Comparison of ENCODE assay signal across 1 cellular context in the genomic region with DNA sequence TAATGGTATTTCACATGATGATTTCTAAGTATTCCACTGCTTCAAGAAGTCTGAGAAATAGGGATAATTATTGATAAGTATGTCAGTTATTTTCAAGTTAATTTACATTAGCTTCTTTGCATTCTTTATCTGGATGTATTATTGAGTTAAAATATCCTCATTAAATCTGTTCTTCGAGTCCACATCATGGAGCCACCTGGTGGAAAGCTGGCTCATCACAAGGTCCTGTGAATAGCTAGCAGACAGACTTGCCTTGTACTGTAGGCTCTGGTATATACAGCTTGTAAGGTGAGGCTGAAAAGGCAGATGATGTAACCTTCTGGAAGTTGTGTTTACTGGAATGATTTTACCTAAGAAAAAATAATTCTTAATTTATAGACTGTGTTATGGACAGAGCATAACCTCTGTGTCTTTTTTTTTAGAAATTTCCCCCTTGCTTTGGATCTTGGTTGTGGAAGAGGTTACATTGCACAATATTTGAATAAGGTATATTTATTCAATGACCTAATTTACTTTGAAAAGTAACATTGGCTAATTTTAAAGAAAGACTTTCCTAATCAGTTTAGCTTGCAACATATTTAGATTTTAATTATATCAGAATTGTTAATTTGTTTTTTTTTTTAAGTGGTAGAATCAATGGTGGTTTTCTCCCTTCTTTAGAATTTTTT.
A peak's percentile ranks its signal among the peaks of the same experiment; 100 is the strongest.
TF ChIP-seq lines count a peak whose summit lies in the region.

No MANE protein-coding gene starts in this region.

TF ChIP-seq in HepG2, 621 proteins besides CTCF, POLR2A, EP300 and RAD21 (continued from another document and continues in another):
- TF ChIP-seq, protein P1, sequence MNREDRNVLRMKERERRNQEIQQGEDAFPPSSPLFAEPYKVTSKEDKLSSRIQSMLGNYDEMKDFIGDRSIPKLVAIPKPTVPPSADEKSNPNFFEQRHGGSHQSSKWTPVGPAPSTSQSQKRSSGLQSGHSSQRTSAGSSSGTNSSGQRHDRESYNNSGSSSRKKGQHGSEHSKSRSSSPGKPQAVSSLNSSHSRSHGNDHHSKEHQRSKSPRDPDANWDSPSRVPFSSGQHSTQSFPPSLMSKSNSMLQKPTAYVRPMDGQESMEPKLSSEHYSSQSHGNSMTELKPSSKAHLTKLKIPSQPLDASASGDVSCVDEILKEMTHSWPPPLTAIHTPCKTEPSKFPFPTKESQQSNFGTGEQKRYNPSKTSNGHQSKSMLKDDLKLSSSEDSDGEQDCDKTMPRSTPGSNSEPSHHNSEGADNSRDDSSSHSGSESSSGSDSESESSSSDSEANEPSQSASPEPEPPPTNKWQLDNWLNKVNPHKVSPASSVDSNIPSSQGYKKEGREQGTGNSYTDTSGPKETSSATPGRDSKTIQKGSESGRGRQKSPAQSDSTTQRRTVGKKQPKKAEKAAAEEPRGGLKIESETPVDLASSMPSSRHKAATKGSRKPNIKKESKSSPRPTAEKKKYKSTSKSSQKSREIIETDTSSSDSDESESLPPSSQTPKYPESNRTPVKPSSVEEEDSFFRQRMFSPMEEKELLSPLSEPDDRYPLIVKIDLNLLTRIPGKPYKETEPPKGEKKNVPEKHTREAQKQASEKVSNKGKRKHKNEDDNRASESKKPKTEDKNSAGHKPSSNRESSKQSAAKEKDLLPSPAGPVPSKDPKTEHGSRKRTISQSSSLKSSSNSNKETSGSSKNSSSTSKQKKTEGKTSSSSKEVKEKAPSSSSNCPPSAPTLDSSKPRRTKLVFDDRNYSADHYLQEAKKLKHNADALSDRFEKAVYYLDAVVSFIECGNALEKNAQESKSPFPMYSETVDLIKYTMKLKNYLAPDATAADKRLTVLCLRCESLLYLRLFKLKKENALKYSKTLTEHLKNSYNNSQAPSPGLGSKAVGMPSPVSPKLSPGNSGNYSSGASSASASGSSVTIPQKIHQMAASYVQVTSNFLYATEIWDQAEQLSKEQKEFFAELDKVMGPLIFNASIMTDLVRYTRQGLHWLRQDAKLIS (CRISPR knock-in tag; IDR thresholded peaks at IDR 0.05), result no peak
- TF ChIP-seq CCDC6 (CRISPR knock-in tag; IDR thresholded peaks at IDR 0.05) (no peak), SYNCRIP (IDR thresholded peaks at IDR 0.05; ENCODE audit: insufficient read depth, low read depth, low read length) (no peak), KLF13 (CRISPR knock-in tag; IDR thresholded peaks at IDR 0.05) (no peak), ZNF17 (CRISPR knock-in tag; IDR thresholded peaks at IDR 0.05) (no peak), HNRNPK (IDR thresholded peaks at IDR 0.05; ENCODE audit: low read depth, low read length, poor library complexity, severe bottlenecking) (no peak), SETDB1 (CRISPR knock-in tag; IDR thresholded peaks at IDR 0.05; ENCODE audit: borderline replicate concordance) (no peak), ZSCAN21 (CRISPR knock-in tag; IDR thresholded peaks at IDR 0.05; ENCODE audit: borderline replicate concordance) (no peak), PCBP1 (IDR thresholded peaks at IDR 0.05; ENCODE audit: borderline replicate concordance, low read depth, low read length) (no peak), ZNF567 (CRISPR knock-in tag; IDR thresholded peaks at IDR 0.05; ENCODE audit: borderline replicate concordance) (no peak), ZNF614 (CRISPR knock-in tag; IDR thresholded peaks at IDR 0.05; ENCODE audit: borderline replicate concordance) (peak; percentile 75; the same call in 1 of the 2 replicates), TP53 (CRISPR knock-in tag; conservative IDR thresholded peaks at IDR 0.05) (no peak), SMC3 (IDR thresholded peaks at IDR 0.05; ENCODE audit: low read length) (peak; percentile 52), RBM22 (optimal IDR thresholded peaks at IDR 0.05; ENCODE audit: low read length) (no peak), TGIF2 (CRISPR knock-in tag; IDR thresholded peaks at IDR 0.05) (no peak), ZNF792 (CRISPR knock-in tag; IDR thresholded peaks at IDR 0.05) (no peak), RXRB (CRISPR knock-in tag; IDR thresholded peaks at IDR 0.05; ENCODE audit: borderline replicate concordance) (no peak), IRX3 (CRISPR knock-in tag; IDR thresholded peaks at IDR 0.05; ENCODE audit: borderline replicate concordance, low read depth) (no peak), ZNF552 (CRISPR knock-in tag; IDR thresholded peaks at IDR 0.05; ENCODE audit: borderline replicate concordance) (no peak), ZBTB3 (CRISPR knock-in tag; IDR thresholded peaks at IDR 0.05; ENCODE audit: borderline replicate concordance, low read depth) (no peak), NBN (conservative IDR thresholded peaks at IDR 0.05) (no peak), ZNF749 (CRISPR knock-in tag; IDR thresholded peaks at IDR 0.05; ENCODE audit: borderline replicate concordance) (no peak), HDAC6 (IDR thresholded peaks at IDR 0.05; ENCODE audit: low read depth, low read length) (no peak), ZFP36L2 (CRISPR knock-in tag; IDR thresholded peaks at IDR 0.05) (no peak), SIN3A (IDR thresholded peaks at IDR 0.05; ENCODE audit: borderline replicate concordance, low read depth, low read length) (no peak), ELF3 (CRISPR knock-in tag; IDR thresholded peaks at IDR 0.05) (peak; percentile 28; the same call in 1 of the 2 replicates)
- TF ChIP-seq, protein P2, sequence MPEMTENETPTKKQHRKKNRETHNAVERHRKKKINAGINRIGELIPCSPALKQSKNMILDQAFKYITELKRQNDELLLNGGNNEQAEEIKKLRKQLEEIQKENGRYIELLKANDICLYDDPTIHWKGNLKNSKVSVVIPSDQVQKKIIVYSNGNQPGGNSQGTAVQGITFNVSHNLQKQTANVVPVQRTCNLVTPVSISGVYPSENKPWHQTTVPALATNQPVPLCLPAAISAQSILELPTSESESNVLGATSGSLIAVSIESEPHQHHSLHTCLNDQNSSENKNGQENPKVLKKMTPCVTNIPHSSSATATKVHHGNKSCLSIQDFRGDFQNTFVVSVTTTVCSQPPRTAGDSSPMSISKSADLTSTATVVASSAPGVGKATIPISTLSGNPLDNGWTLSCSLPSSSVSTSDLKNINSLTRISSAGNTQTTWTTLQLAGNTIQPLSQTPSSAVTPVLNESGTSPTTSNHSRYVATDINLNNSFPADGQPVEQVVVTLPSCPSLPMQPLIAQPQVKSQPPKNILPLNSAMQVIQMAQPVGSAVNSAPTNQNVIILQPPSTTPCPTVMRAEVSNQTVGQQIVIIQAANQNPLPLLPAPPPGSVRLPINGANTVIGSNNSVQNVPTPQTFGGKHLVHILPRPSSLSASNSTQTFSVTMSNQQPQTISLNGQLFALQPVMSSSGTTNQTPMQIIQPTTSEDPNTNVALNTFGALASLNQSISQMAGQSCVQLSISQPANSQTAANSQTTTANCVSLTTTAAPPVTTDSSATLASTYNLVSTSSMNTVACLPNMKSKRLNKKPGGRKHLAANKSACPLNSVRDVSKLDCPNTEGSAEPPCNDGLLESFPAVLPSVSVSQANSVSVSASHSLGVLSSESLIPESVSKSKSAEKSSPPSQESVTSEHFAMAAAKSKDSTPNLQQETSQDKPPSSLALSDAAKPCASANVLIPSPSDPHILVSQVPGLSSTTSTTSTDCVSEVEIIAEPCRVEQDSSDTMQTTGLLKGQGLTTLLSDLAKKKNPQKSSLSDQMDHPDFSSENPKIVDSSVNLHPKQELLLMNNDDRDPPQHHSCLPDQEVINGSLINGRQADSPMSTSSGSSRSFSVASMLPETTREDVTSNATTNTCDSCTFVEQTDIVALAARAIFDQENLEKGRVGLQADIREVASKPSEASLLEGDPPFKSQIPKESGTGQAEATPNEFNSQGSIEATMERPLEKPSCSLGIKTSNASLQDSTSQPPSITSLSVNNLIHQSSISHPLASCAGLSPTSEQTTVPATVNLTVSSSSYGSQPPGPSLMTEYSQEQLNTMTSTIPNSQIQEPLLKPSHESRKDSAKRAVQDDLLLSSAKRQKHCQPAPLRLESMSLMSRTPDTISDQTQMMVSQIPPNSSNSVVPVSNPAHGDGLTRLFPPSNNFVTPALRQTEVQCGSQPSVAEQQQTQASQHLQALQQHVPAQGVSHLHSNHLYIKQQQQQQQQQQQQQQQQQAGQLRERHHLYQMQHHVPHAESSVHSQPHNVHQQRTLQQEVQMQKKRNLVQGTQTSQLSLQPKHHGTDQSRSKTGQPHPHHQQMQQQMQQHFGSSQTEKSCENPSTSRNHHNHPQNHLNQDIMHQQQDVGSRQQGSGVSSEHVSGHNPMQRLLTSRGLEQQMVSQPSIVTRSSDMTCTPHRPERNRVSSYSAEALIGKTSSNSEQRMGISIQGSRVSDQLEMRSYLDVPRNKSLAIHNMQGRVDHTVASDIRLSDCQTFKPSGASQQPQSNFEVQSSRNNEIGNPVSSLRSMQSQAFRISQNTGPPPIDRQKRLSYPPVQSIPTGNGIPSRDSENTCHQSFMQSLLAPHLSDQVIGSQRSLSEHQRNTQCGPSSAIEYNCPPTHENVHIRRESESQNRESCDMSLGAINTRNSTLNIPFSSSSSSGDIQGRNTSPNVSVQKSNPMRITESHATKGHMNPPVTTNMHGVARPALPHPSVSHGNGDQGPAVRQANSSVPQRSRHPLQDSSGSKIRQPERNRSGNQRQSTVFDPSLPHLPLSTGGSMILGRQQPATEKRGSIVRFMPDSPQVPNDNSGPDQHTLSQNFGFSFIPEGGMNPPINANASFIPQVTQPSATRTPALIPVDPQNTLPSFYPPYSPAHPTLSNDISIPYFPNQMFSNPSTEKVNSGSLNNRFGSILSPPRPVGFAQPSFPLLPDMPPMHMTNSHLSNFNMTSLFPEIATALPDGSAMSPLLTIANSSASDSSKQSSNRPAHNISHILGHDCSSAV (CRISPR knock-in tag; IDR thresholded peaks at IDR 0.05; ENCODE audit: borderline replicate concordance), result no peak
- TF ChIP-seq, protein P3, sequence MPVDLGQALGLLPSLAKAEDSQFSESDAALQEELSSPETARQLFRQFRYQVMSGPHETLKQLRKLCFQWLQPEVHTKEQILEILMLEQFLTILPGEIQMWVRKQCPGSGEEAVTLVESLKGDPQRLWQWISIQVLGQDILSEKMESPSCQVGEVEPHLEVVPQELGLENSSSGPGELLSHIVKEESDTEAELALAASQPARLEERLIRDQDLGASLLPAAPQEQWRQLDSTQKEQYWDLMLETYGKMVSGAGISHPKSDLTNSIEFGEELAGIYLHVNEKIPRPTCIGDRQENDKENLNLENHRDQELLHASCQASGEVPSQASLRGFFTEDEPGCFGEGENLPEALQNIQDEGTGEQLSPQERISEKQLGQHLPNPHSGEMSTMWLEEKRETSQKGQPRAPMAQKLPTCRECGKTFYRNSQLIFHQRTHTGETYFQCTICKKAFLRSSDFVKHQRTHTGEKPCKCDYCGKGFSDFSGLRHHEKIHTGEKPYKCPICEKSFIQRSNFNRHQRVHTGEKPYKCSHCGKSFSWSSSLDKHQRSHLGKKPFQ (CRISPR knock-in tag; IDR thresholded peaks at IDR 0.05; ENCODE audit: insufficient replicate concordance), result no peak
- TF ChIP-seq, protein P4, sequence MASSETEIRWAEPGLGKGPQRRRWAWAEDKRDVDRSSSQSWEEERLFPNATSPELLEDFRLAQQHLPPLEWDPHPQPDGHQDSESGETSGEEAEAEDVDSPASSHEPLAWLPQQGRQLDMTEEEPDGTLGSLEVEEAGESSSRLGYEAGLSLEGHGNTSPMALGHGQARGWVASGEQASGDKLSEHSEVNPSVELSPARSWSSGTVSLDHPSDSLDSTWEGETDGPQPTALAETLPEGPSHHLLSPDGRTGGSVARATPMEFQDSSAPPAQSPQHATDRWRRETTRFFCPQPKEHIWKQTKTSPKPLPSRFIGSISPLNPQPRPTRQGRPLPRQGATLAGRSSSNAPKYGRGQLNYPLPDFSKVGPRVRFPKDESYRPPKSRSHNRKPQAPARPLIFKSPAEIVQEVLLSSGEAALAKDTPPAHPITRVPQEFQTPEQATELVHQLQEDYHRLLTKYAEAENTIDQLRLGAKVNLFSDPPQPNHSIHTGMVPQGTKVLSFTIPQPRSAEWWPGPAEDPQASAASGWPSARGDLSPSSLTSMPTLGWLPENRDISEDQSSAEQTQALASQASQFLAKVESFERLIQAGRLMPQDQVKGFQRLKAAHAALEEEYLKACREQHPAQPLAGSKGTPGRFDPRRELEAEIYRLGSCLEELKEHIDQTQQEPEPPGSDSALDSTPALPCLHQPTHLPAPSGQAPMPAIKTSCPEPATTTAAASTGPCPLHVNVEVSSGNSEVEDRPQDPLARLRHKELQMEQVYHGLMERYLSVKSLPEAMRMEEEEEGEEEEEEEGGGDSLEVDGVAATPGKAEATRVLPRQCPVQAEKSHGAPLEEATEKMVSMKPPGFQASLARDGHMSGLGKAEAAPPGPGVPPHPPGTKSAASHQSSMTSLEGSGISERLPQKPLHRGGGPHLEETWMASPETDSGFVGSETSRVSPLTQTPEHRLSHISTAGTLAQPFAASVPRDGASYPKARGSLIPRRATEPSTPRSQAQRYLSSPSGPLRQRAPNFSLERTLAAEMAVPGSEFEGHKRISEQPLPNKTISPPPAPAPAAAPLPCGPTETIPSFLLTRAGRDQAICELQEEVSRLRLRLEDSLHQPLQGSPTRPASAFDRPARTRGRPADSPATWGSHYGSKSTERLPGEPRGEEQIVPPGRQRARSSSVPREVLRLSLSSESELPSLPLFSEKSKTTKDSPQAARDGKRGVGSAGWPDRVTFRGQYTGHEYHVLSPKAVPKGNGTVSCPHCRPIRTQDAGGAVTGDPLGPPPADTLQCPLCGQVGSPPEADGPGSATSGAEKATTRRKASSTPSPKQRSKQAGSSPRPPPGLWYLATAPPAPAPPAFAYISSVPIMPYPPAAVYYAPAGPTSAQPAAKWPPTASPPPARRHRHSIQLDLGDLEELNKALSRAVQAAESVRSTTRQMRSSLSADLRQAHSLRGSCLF (CRISPR knock-in tag; IDR thresholded peaks at IDR 0.05; ENCODE audit: borderline replicate concordance), result no peak
- TF ChIP-seq, protein P5, sequence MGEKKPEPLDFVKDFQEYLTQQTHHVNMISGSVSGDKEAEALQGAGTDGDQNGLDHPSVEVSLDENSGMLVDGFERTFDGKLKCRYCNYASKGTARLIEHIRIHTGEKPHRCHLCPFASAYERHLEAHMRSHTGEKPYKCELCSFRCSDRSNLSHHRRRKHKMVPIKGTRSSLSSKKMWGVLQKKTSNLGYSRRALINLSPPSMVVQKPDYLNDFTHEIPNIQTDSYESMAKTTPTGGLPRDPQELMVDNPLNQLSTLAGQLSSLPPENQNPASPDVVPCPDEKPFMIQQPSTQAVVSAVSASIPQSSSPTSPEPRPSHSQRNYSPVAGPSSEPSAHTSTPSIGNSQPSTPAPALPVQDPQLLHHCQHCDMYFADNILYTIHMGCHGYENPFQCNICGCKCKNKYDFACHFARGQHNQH (CRISPR knock-in tag; IDR thresholded peaks at IDR 0.05), result no peak
